18 cellular contexts compared by ENCODE assay signal in genomic region chr7:84271550-84271949, GRCh38.
DNase-seq lines count a peak whose midpoint lies in the region; ATAC-seq and FAIRE-seq lines count a peak whose summit lies in the region.
"Had no signal": no experiment of that assay in that cellular context is flagged by ENCODE, and none has a peak within 500 bp of the region (broad histone marks: within the 10 kb centered on the region; RNA-seq: fewer than 3 reads in every experiment).

No MANE protein-coding gene starts in this region.

- peaks cover 0 to 6% (median 0%) of the 10 kb centered on the region in 4 donors for H3K4me1 Mint-ChIP-seq in naive thymus-derived CD8-positive, alpha-beta T cell
- H3K4me1 Mint-ChIP-seq: activated T-helper 17 cell treated with anti-CD3 and anti-CD28 coated beads, Interleukin-2, amount 50 U/mL, for 72 hours; stimulated activated effector memory CD8-positive, alpha-beta T cell treated with anti-CD3 and anti-CD28 coated beads, Interleukin-12 subunit alpha, Interleukin-12 subunit beta, amount 100 ng/mL, for 72 hours had no signal

- H3K27ac Mint-ChIP-seq in naive thymus-derived CD8-positive, alpha-beta T cell = no peak overlapping the region
- H3K27ac Mint-ChIP-seq: activated T-helper 17 cell treated with anti-CD3 and anti-CD28 coated beads, Interleukin-2, amount 50 U/mL, for 72 hours; stimulated activated effector memory CD8-positive, alpha-beta T cell treated with anti-CD3 and anti-CD28 coated beads, Interleukin-12 subunit alpha, Interleukin-12 subunit beta, amount 100 ng/mL, for 72 hours; type B pancreatic cell had no signal

- peak; percentile 74 for FAIRE-seq in RCC 7860 (lab: Jason Lieb, UNC)
- FAIRE-seq: A204.1 had no signal

- POLR2A ChIA-PET in naive thymus-derived CD8-positive, alpha-beta T cell (lab: Charles Lee) = no interaction called here

- no peaks in the 10 kb centered on the region for H3K27me3 Mint-ChIP-seq in naive thymus-derived CD8-positive, alpha-beta T cell
- H3K27me3 Mint-ChIP-seq: activated T-helper 17 cell treated with anti-CD3 and anti-CD28 coated beads, Interleukin-2, amount 50 U/mL, for 72 hours; type B pancreatic cell had no signal

- H3K9me3 Mint-ChIP-seq in naive thymus-derived CD8-positive, alpha-beta T cell = no peaks in the 10 kb centered on the region
- H3K9me3 Mint-ChIP-seq: activated T-helper 17 cell treated with anti-CD3 and anti-CD28 coated beads, Interleukin-2, amount 50 U/mL, for 72 hours; type B pancreatic cell had no signal

- no peak overlapping the region for H3K4me3 Mint-ChIP-seq in naive thymus-derived CD8-positive, alpha-beta T cell
- H3K4me3 Mint-ChIP-seq: activated T-helper 17 cell treated with anti-CD3 and anti-CD28 coated beads, Interleukin-2, amount 50 U/mL, for 72 hours; stimulated activated effector memory CD8-positive, alpha-beta T cell treated with anti-CD3 and anti-CD28 coated beads, Interleukin-12 subunit alpha, Interleukin-12 subunit beta, amount 100 ng/mL, for 72 hours; type B pancreatic cell had no signal

- no peak for ATAC-seq in naive thymus-derived CD8-positive, alpha-beta T cell
- ATAC-seq: activated T-helper 17 cell treated with anti-CD3 and anti-CD28 coated beads, Interleukin-2, amount 50 U/mL, for 72 hours; mucosa of descending colon; stimulated activated effector memory CD8-positive, alpha-beta T cell treated with anti-CD3 and anti-CD28 coated beads, Interleukin-12 subunit alpha, Interleukin-12 subunit beta, amount 100 ng/mL, for 72 hours had no signal

- peak; percentile 49 for DNase-seq in NCI-H2171 treated with DMSO at 0.1 percent for 48 hours (lab: John Stamatoyannopoulos, UW)
- DNase-seq in NCI-H2171 (lab: John Stamatoyannopoulos, UW) = no peak
- peak; percentile 54 for DNase-seq in RCC 7860 (ENCODE audit: low spot score)
- peak; percentile 73 for DNase-seq in fibroblast of peridontal ligament (ENCODE audit: extremely low read depth)
- DNase-seq in stromal cell of bone marrow (ENCODE audit: low read depth) = peak; percentile 28
- no peak for DNase-seq in DMS153 (lab: John Stamatoyannopoulos, UW)
- DNase-seq in SW 1271 (lab: John Stamatoyannopoulos, UW) = no peak
- DNase-seq in naive thymus-derived CD8-positive, alpha-beta T cell = no peak
- DNase-seq: activated CD8-positive, alpha-beta memory T cell treated with anti-CD3 and anti-CD28 coated beads for 24 hours; amygdala; left cardiac atrium; mucosa of descending colon; NCI-H1048; WERI-Rb-1 had no signal

- no peaks in the 10 kb centered on the region for H3K36me3 Mint-ChIP-seq in naive thymus-derived CD8-positive, alpha-beta T cell
- H3K36me3 Mint-ChIP-seq: stimulated activated effector memory CD8-positive, alpha-beta T cell treated with anti-CD3 and anti-CD28 coated beads, Interleukin-12 subunit alpha, Interleukin-12 subunit beta, amount 100 ng/mL, for 72 hours; type B pancreatic cell had no signal

Comparison
In these comparisons a context has a peak if more than half of its experiments do, and no peak if none do; other contexts are left out.
1. DNase-seq: peak in NCI-H2171 treated with DMSO at 0.1 percent for 48 hours (single experiment), RCC 7860 (single experiment), fibroblast of peridontal ligament (single experiment) and stromal cell of bone marrow (single experiment); none in NCI-H2171 (single experiment), DMS153 (single experiment), SW 1271 (0 of 2) and naive thymus-derived CD8-positive, alpha-beta T cell (0 of 10).